In the genomic region with DNA sequence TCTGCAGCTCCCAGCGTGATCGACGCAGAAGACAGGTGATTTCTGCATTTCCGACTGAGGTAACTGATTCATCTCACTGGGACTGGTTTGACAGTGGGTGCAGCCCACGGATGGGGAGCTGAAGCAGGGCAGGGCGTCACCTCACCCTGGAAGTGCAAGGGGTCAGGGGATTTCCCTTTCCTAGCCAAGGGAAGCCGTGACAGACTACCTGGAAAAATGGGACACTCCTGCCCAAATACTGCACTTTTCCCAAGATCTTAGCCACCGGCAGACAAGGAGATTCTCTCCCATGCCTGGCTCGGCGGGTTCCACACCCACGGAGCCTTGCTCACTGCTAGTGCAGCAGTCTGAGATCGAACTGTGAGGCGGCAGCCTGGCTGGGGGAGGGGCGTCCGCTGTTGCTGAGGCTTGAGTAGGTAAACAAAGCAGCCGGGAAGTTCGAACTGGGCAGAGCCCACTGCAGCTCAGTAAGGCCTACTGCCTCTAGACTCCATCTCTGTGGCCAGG, we compare ENCODE assay signal across 1 cellular context.
TF ChIP-seq lines count a peak whose summit lies in the region.

No MANE protein-coding gene starts in this region.

TF ChIP-seq in H1, 55 proteins besides CTCF, POLR2A, EP300 and RAD21:
- 0 out of 2 replicates have a peak, but pooled peaks have one; percentile 30 for TF ChIP-seq RBBP5 (IDR thresholded peaks at IDR 0.05; ENCODE audit: borderline replicate concordance, low read depth, low read length)
- 0 out of 2 replicates have a peak, but pooled peaks have one; percentile 16 for TF ChIP-seq TAF1 (IDR thresholded peaks at IDR 0.05; ENCODE audit: low read depth, low read length)
